ENCODE assay signal across 2 cellular contexts in the genomic region with DNA sequence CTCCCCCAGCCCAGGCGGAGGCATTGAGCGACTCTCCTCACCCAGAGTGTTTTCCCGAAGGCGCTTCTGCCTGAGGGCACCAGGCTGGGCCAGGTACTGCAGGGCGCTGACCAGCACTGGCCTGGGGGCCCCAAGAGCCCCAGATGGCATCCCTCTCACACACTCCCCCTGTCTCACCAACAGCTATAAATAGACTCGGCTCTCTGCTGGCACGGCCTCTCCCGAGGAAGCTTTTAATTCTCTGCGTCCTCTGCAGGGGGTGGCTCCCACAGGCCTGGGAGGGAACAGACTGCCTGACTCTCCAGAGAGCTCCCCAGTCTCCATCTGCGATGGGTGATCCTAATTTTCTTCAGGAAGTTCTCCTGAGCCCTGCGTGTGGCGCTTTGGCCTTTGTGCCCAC. TPM values are rescaled to one million over a fixed set of nuclear protein-coding genes. Genes with fewer than 3 reads are reported as not detected.
"Had no signal": no experiment of that assay in that cellular context is flagged by ENCODE, and none has a peak within 500 bp of the region (broad histone marks: within the 10 kb centered on the region; RNA-seq: fewer than 3 reads in every experiment).

No MANE protein-coding gene starts in this region.

RNA-seq across cellular contexts. Expression of a gene that starts 2.2 kb away (rescaled TPM):
- total RNA-seq: M059J, SJSA1 had no signal
